In the genomic region with DNA sequence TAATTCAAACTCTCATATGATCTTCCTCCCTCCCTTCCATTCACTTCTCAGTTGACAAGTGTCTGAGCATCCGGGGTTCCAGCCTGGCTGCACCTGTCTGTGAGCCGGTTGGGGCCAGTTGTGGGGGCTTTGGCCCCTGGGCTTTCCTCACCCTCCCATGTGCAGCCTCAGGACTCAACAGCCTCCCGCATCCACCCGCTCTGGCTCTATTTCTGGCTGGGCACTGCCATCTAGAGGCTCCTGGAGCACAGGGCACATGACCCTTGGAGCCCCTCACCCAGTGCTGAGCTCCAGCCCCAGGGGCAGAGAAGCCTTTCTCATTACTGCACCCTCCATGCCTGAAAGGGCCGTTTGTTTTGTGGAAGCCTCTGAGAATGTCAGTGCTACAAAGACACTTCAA, we compare ENCODE assay signal across 1 cellular context.
TF ChIP-seq lines count a peak whose summit lies in the region.

No MANE protein-coding gene starts in this region.

TF ChIP-seq in IMR-90, 13 proteins besides CTCF, POLR2A, EP300 and RAD21 (continued from another document):
- TF ChIP-seq MAFK (IDR thresholded peaks at IDR 0.05; ENCODE audit: low read depth, low read length) = no peak
